15 cellular contexts compared by ENCODE assay signal in genomic region chr1:173418107-173418985, GRCh38. TPM values are rescaled to one million over a fixed set of nuclear protein-coding genes. Genes with fewer than 3 reads are reported as not detected.
DNase-seq lines count a peak whose midpoint lies in the region; ATAC-seq and TF ChIP-seq lines count a peak whose summit lies in the region.
"Had no signal": no experiment of that assay in that cellular context is flagged by ENCODE, and none has a peak within 500 bp of the region (broad histone marks: within the 10 kb centered on the region; RNA-seq: fewer than 3 reads in every experiment).

No MANE protein-coding gene starts in this region.

- 83 to 88% (median 88%) methylated on average over 11 of the region's 11 CpGs for WGBS in ovary, 3 donors

- TF ChIP-seq CTCF in WTC11 (IDR thresholded peaks at IDR 0.05) (no peak), ovary (IDR thresholded peaks at IDR 0.05) (no peak)

- CTCF ChIA-PET in WTC11 (lab: Charles Lee) = interaction anchor here (0.7 to 2.9 kb wide), 3 partner anchors 12 to 163 kb away, joined by 3 to 14 read pairs (median 5); no protein-coding TSS in a partner anchor

- POLR2A ChIA-PET in WTC11 (lab: Charles Lee) = interaction anchor here (1.0 kb wide), 1 partner anchor 444 kb away, joined by 3 read pairs; no protein-coding TSS in a partner anchor

- TF ChIP-seq POLR2A in ovary (IDR thresholded peaks at IDR 0.05) = no peak

- H3K27ac ChIP-seq in ovary = no peak overlapping the region
- H3K27ac ChIP-seq: brain microvascular endothelial cell, neutrophil had no signal

- DNase-seq in AG20443 (ENCODE audit: low spot score) (peak; percentile 35), WTC11 (ENCODE audit: low spot score) (no peak), ovary (no peak), NCI-H1417 treated with DMSO at 0.1 percent for 48 hours (lab: John Stamatoyannopoulos, UW) (no peak), activated gamma-delta T cell (lab: John Stamatoyannopoulos, UW) (no peak)
- DNase-seq: AML-193, brain microvascular endothelial cell, KG1, kidney glomerular epithelial cell, NCI-H82, T-helper 1 cell had no signal

- intact Hi-C loops in ovary (cut with DNase I) = loop anchor here in 2 of 4 donors (10.0 kb wide), 3 partner anchors 406 to 1326 kb away; partner anchors contain the start of genes CENPL (in 1 of the 2) and DARS2 (in 1 of the 2)

- 0 out of 2 replicates have a peak overlapping the region, but pooled peaks have one; percentile 37 for H3K27ac Mint-ChIP-seq in WTC11

- no peak overlapping the region for H3K4me3 Mint-ChIP-seq in WTC11

- no peaks in the 10 kb centered on the region for H3K27me3 ChIP-seq in ovary
- H3K27me3 ChIP-seq: brain microvascular endothelial cell, neutrophil had no signal

- peaks cover 26% of the 10 kb centered on the region for H3K4me1 Mint-ChIP-seq in WTC11

- H3K4me3 ChIP-seq in ovary = no peak overlapping the region

- no peaks in the 10 kb centered on the region for H3K9me3 ChIP-seq in ovary
- H3K9me3 ChIP-seq: neutrophil had no signal

- no peak for TF ChIP-seq EP300 in ovary (IDR thresholded peaks at IDR 0.05)

- no peaks in the 10 kb centered on the region for H3K27me3 Mint-ChIP-seq in WTC11 (ENCODE audit: low read depth)

- H3K36me3 ChIP-seq in ovary = no peaks in the 10 kb centered on the region

- peaks cover 22% of the 10 kb centered on the region for H3K36me3 Mint-ChIP-seq in WTC11

- no peaks in the 10 kb centered on the region for H3K9me3 Mint-ChIP-seq in WTC11

- H3K4me1 ChIP-seq in ovary (ENCODE audit: insufficient read depth) = peaks cover 3% of the 10 kb centered on the region

- ATAC-seq in GM18870 (IDR thresholded peaks at IDR 0.05; ENCODE audit: unreplicated experiment) (peak; percentile 42), HG02973 (IDR thresholded peaks at IDR 0.05; ENCODE audit: unreplicated experiment) (peak; percentile 23), WTC11 (no peak), GM21737 (IDR thresholded peaks at IDR 0.05; ENCODE audit: unreplicated experiment) (no peak)

TF ChIP-seq in WTC11, 78 proteins besides CTCF, POLR2A, EP300 and RAD21:
- no peak for TF ChIP-seq PRRX2 (CRISPR knock-in tag; IDR thresholded peaks at IDR 0.05)
- no peak for TF ChIP-seq ZNF317 (CRISPR knock-in tag; IDR thresholded peaks at IDR 0.05; ENCODE audit: borderline replicate concordance, low read depth)
- no peak for TF ChIP-seq FOXP4 (CRISPR knock-in tag; IDR thresholded peaks at IDR 0.05)

RNA-seq across cellular contexts. Expression of gene PRDX6, which starts 58.8 kb away (rescaled TPM):
- 512 to 538 TPM (median 516 TPM) in 3 replicates for total RNA-seq in WTC11 (2021)
- total RNA-seq in ovary = 100 to 1,000 TPM; 111 to 224 (median 198) TPM
- 100 to 1,000 TPM; 140 to 278 TPM for polyA plus RNA-seq in ovary

Comparison
In these comparisons a context has a peak if more than half of its experiments do, and no peak if none do; other contexts are left out.
1. ATAC-seq: peak in GM18870 (single experiment) and HG02973 (single experiment); none in WTC11 (single experiment) and GM21737 (single experiment).